Comparison of ENCODE assay signal across 16 cellular contexts in genomic region chr10:86782691-86783418, GRCh38. TPM values are rescaled to one million over a fixed set of nuclear protein-coding genes. Genes with fewer than 3 reads are reported as not detected.
DNase-seq lines count a peak whose midpoint lies in the region; ATAC-seq and TF ChIP-seq lines count a peak whose summit lies in the region.
"Had no signal": no experiment of that assay in that cellular context is flagged by ENCODE, and none has a peak within 500 bp of the region (broad histone marks: within the 10 kb centered on the region; RNA-seq: fewer than 3 reads in every experiment).

No MANE protein-coding gene starts in this region.

- no peaks in the 10 kb centered on the region for H3K27me3 ChIP-seq in esophagus squamous epithelium
- H3K27me3 ChIP-seq: ovary had no signal

- DNase-seq in GM12864 (ENCODE audit: low read depth) (peak; percentile 13), fibroblast of gingiva (ENCODE audit: low read depth) (peak; percentile 42), immature natural killer cell (no peak), esophagus squamous epithelium (lab: John Stamatoyannopoulos, UW) (no peak), LoVo (ENCODE audit: low spot score) (no peak)
- DNase-seq: activated CD8-positive, alpha-beta T cell treated with anti-CD3 and anti-CD28 coated beads, Interleukin-2, amount 10 ng/mL, durations not matched to agents 7 days and 5 days; DMS79; glutamatergic neuron; ovary had no signal

- H3K27ac ChIP-seq in esophagus squamous epithelium: peak overlapping the region in 2 of 4 donors; percentile 31 to 56
- H3K27ac ChIP-seq: coronary artery, ovary had no signal

- TF ChIP-seq CTCF in GM12864 (IDR thresholded peaks at IDR 0.05; ENCODE audit: low read depth, low read length, missing control alignments) (no peak), esophagus squamous epithelium (IDR thresholded peaks at IDR 0.05) (no peak)

- WGBS in esophagus squamous epithelium, 2 donors: 78 to 85% methylated on average over 1 of the region's 1 CpG

- H3K27ac Mint-ChIP-seq in immature natural killer cell: no peak overlapping the region
- H3K27ac Mint-ChIP-seq: activated CD8-positive, alpha-beta T cell treated with anti-CD3 and anti-CD28 coated beads, Interleukin-2, amount 10 ng/mL, durations not matched to agents 7 days and 5 days; activated naive CD8-positive, alpha-beta T cell; T-helper 2 cell treated with Interferon-gamma antibody and Interleukin-4, amounts not matched to agents 5 μg/mL and 100 μg/mL, for 36 hours had no signal

- intact Hi-C loops in esophagus squamous epithelium (cut with DNase I): no loop called here

- H3K4me1 ChIP-seq in esophagus squamous epithelium: peaks cover 0 to 45% (median 14%) of the 10 kb centered on the region in 3 donors

- ATAC-seq in GM19395 (IDR thresholded peaks at IDR 0.05; ENCODE audit: unreplicated experiment) (peak; percentile 83), HG03025 (IDR thresholded peaks at IDR 0.05; ENCODE audit: low FRiP score, unreplicated experiment) (peak; percentile 85), GM19463 (IDR thresholded peaks at IDR 0.05; ENCODE audit: unreplicated experiment) (no peak)
- ATAC-seq: activated CD8-positive, alpha-beta T cell treated with anti-CD3 and anti-CD28 coated beads, Interleukin-2, amount 10 ng/mL, durations not matched to agents 7 days and 5 days had no signal

- peaks cover 0 to 2% (median 0%) of the 10 kb centered on the region in 6 donors for H3K9me3 Mint-ChIP-seq in immature natural killer cell
- H3K9me3 Mint-ChIP-seq: T-helper 2 cell treated with Interferon-gamma antibody and Interleukin-4, amounts not matched to agents 5 μg/mL and 100 μg/mL, for 36 hours had no signal

- no peaks in the 10 kb centered on the region for H3K4me1 Mint-ChIP-seq in immature natural killer cell

- no peaks in the 10 kb centered on the region for H3K9me3 ChIP-seq in esophagus squamous epithelium
- H3K9me3 ChIP-seq: ovary had no signal

- peaks cover 0 to 2% (median 2%) of the 10 kb centered on the region in 3 donors for H3K27me3 Mint-ChIP-seq in immature natural killer cell (ENCODE audit: low read depth in 3 of 3)
- H3K27me3 Mint-ChIP-seq: activated naive CD8-positive, alpha-beta T cell had no signal

- H3K36me3 Mint-ChIP-seq in immature natural killer cell: peaks cover 0 to 9% (median 9%) of the 10 kb centered on the region in 3 donors

- H3K36me3 ChIP-seq in esophagus squamous epithelium: no peaks in the 10 kb centered on the region
- H3K36me3 ChIP-seq: ovary had no signal

- TF ChIP-seq POLR2A in esophagus squamous epithelium (IDR thresholded peaks at IDR 0.05): no peak

- H3K4me3 ChIP-seq in GM12864 (ENCODE audit: low read depth, low read length): no peak overlapping the region; the same call in 1 of the 2 replicates
- no peak overlapping the region for H3K4me3 ChIP-seq in esophagus squamous epithelium
- H3K4me3 ChIP-seq: coronary artery, lung, ovary had no signal

- no peak overlapping the region for H3K4me3 Mint-ChIP-seq in immature natural killer cell
- H3K4me3 Mint-ChIP-seq: activated CD8-positive, alpha-beta T cell treated with anti-CD3 and anti-CD28 coated beads, Interleukin-2, amount 10 ng/mL, durations not matched to agents 7 days and 5 days; activated naive CD8-positive, alpha-beta T cell; T-helper 2 cell treated with Interferon-gamma antibody and Interleukin-4, amounts not matched to agents 5 μg/mL and 100 μg/mL, for 36 hours had no signal

RNA-seq across cellular contexts. Expression of gene BMPR1A, which starts 26.4 kb away (rescaled TPM):
- polyA plus RNA-seq in immature natural killer cell: 1 to 10 TPM in 2 of 3 donors, under 1 TPM in 1; 0.99 to 3.3 (median 2.2) TPM
- 10 to 100 TPM in 3 of 4 donors, 1 to 10 TPM in 1; 5.2 to 40.2 (median 26.0) TPM for total RNA-seq in esophagus squamous epithelium

Comparison
In these comparisons a context has a peak if more than half of its experiments do, and no peak if none do; other contexts are left out.
1. DNase-seq: peak in GM12864 (single experiment) and fibroblast of gingiva (single experiment); none in immature natural killer cell (0 of 3), esophagus squamous epithelium (single experiment) and LoVo (single experiment).